Comparison of ENCODE assay signal across 10 cellular contexts in the genomic region with DNA sequence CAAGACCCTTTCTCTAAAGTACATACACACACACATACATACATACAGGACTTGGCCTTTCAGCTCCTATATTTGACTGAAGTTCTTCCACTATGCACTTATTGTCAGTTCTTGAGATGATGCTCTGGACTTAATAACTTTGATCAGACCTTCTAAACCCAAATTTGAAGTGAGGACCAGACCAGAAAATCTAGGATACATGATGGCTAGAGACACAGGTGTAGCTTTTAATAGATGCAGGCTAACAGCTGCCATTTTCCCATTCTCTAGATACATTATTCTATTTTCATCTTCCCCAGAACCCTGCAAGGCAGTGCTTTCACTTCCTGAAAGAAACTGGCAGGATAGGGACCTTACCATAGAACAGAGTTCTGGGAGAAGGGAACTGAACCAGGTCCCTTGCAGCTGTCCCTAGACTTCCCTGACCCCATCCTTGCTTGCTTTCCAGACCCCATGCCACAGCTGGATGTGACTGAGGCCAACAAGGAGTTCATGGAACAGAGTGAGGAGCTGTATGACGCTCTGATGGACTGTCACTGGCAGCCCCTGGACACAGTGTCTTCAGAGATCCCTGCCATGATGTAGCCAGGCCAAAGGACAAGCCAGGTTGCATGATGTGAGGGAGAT. TPM values are rescaled to one million over a fixed set of nuclear protein-coding genes. Genes with fewer than 3 reads are reported as not detected.
DNase-seq lines count a peak whose midpoint lies in the region; ATAC-seq and TF ChIP-seq lines count a peak whose summit lies in the region.
"Had no signal": no experiment of that assay in that cellular context is flagged by ENCODE, and none has a peak within 500 bp of the region (broad histone marks: within the 10 kb centered on the region; RNA-seq: fewer than 3 reads in every experiment).

No MANE protein-coding gene starts in this region.

- no peaks in the 10 kb centered on the region for H3K27me3 Mint-ChIP-seq in natural killer cell treated with Interleukin-12 subunit alpha and Interleukin-12 subunit beta and Interleukin-15 and Interleukin-18, amount 100 ng/mL, for 72 hours

- peaks cover 29 to 31% of the 10 kb centered on the region in 2 donors for H3K4me1 Mint-ChIP-seq in natural killer cell treated with Interleukin-12 subunit alpha and Interleukin-12 subunit beta and Interleukin-15 and Interleukin-18, amount 100 ng/mL, for 72 hours (ENCODE audit: low read depth in 2 of 2)

- peak overlapping the region; percentile 98 for H3K4me3 Mint-ChIP-seq in natural killer cell treated with Interleukin-12 subunit alpha and Interleukin-12 subunit beta and Interleukin-15 and Interleukin-18, amount 100 ng/mL, for 72 hours

- TF ChIP-seq RAD21 in Ishikawa (IDR thresholded peaks at IDR 0.05; ENCODE audit: low read depth): no peak

- DNase-seq in ELF-1 (ENCODE audit: low read depth, low spot score) (peak; percentile 28), OCI-M2 (lab: John Stamatoyannopoulos, UW; ENCODE audit: unreplicated experiment) (no peak), NCI-H2081 treated with DMSO at 0.1 percent for 48 hours (lab: John Stamatoyannopoulos, UW) (no peak)
- peak; percentile 35 to 44 for DNase-seq in activated CD4-positive, alpha-beta T cell treated with anti-CD3 and anti-CD28 coated beads, Interleukin-2, amount 50 U/mL, for 24 hours (ENCODE audit: low read depth in 1 of 2, low spot score in 1 of 2)
- DNase-seq in natural killer cell treated with Interleukin-12 subunit alpha and Interleukin-12 subunit beta and Interleukin-15 and Interleukin-18, amount 100 ng/mL, for 72 hours (ENCODE audit: low spot score): no peak
- DNase-seq: caudate nucleus, heart right ventricle had no signal

- ATAC-seq in natural killer cell treated with Interleukin-12 subunit alpha and Interleukin-12 subunit beta and Interleukin-15 and Interleukin-18, amount 100 ng/mL, for 72 hours: no peak
- ATAC-seq in GM21786 (IDR thresholded peaks at IDR 0.05; ENCODE audit: unreplicated experiment): no peak
- no peak for ATAC-seq in HG02852 (IDR thresholded peaks at IDR 0.05; ENCODE audit: unreplicated experiment)
- ATAC-seq: heart right ventricle had no signal

- TF ChIP-seq EP300 in Ishikawa (IDR thresholded peaks at IDR 0.05; ENCODE audit: borderline replicate concordance): no peak

- H3K27ac Mint-ChIP-seq in natural killer cell treated with Interleukin-12 subunit alpha and Interleukin-12 subunit beta and Interleukin-15 and Interleukin-18, amount 100 ng/mL, for 72 hours: peak overlapping the region; percentile 89 to 95

- H3K9me3 Mint-ChIP-seq in natural killer cell treated with Interleukin-12 subunit alpha and Interleukin-12 subunit beta and Interleukin-15 and Interleukin-18, amount 100 ng/mL, for 72 hours: no peaks in the 10 kb centered on the region

- peaks cover 28% of the 10 kb centered on the region for H3K36me3 Mint-ChIP-seq in natural killer cell treated with Interleukin-12 subunit alpha and Interleukin-12 subunit beta and Interleukin-15 and Interleukin-18, amount 100 ng/mL, for 72 hours

TF ChIP-seq in Ishikawa, 13 proteins besides CTCF, POLR2A, EP300 and RAD21:
- TF ChIP-seq, protein P1, sequence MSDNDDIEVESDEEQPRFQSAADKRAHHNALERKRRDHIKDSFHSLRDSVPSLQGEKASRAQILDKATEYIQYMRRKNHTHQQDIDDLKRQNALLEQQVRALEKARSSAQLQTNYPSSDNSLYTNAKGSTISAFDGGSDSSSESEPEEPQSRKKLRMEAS (IDR thresholded peaks at IDR 0.05): 0 out of 2 replicates have a peak, but pooled peaks have one; percentile 2
- no peak for TF ChIP-seq TAF1 (IDR thresholded peaks at IDR 0.05; ENCODE audit: low read depth)
- peak; percentile 24; the same call in 1 of the 2 replicates for TF ChIP-seq TEAD4 (IDR thresholded peaks at IDR 0.05)
TF ChIP-seq in Ishikawa: peak in this region for 2.

RNA-seq across cellular contexts. Expression of a gene that starts 14.9 kb away (rescaled TPM):
- not detected for total RNA-seq in natural killer cell treated with Interleukin-12 subunit alpha and Interleukin-12 subunit beta and Interleukin-15 and Interleukin-18, amount 100 ng/mL, for 72 hours

RNA-seq across cellular contexts. Expression of a gene that starts 24.3 kb away (rescaled TPM):
- total RNA-seq in natural killer cell treated with Interleukin-12 subunit alpha and Interleukin-12 subunit beta and Interleukin-15 and Interleukin-18, amount 100 ng/mL, for 72 hours: 10 to 100 TPM; 43.1 to 44.3 TPM

Comparison
In these comparisons a context has a peak if more than half of its experiments do, and no peak if none do; other contexts are left out.
1. DNase-seq: peak in ELF-1 (single experiment) and activated CD4-positive, alpha-beta T cell treated with anti-CD3 and anti-CD28 coated beads, Interleukin-2, amount 50 U/mL, for 24 hours (2 of 2); none in natural killer cell treated with Interleukin-12 subunit alpha and Interleukin-12 subunit beta and Interleukin-15 and Interleukin-18, amount 100 ng/mL, for 72 hours (single experiment), OCI-M2 (single experiment) and NCI-H2081 treated with DMSO at 0.1 percent for 48 hours (single experiment).